8 cellular contexts compared by ENCODE assay signal in genomic region chr10:70115948-70116682, GRCh38. TPM values are rescaled to one million over a fixed set of nuclear protein-coding genes. Genes with fewer than 3 reads are reported as not detected.
DNase-seq lines count a peak whose midpoint lies in the region; ATAC-seq and TF ChIP-seq lines count a peak whose summit lies in the region.

No MANE protein-coding gene starts in this region.

- DNase-seq in LNCaP clone FGC (ENCODE audit: low read depth) (no peak), breast epithelium (ENCODE audit: low spot score in 2 of 2) (peak in 1 of 2 donors; percentile 35), left lung (no peak)
- peak; percentile 32 for DNase-seq in stimulated activated CD8-positive, alpha-beta memory T cell treated with anti-CD3 and anti-CD28 coated beads, Interleukin-15, amount 100 ng/mL, for 1 hour (ENCODE audit: low read depth)

- H3K27ac ChIP-seq in breast epithelium, result no peak overlapping the region
- H3K27ac ChIP-seq in left lung, result no peak overlapping the region

- no peak overlapping the region for H3K4me3 ChIP-seq in LNCaP clone FGC (ENCODE audit: low read depth, low read length)
- no peak overlapping the region for H3K4me3 ChIP-seq in WI38 (ENCODE audit: low read depth, low read length)
- H3K4me3 ChIP-seq in breast epithelium, result no peak overlapping the region
- no peak overlapping the region for H3K4me3 ChIP-seq in left lung

- no peaks in the 10 kb centered on the region for H3K4me1 ChIP-seq in breast epithelium
- no peaks in the 10 kb centered on the region for H3K4me1 ChIP-seq in left lung

- ATAC-seq in left lung (peak; percentile 85), GM18517 (IDR thresholded peaks at IDR 0.05; ENCODE audit: unreplicated experiment) (no peak), HG03045 (IDR thresholded peaks at IDR 0.05; ENCODE audit: unreplicated experiment) (no peak)

- intact Hi-C loops in breast epithelium (cut with DNase I; ENCODE audit: low total_unique reads), result no loop called here
- intact Hi-C loops in left lung (cut with DNase I), result no loop called here

- TF ChIP-seq CTCF in GM12874 (IDR thresholded peaks at IDR 0.05; ENCODE audit: insufficient read depth, low read depth, low read length) (peak; percentile 90), LNCaP clone FGC (IDR thresholded peaks at IDR 0.05; ENCODE audit: control insufficient read depth, extremely low read depth, insufficient read depth) (peak; percentile 84), WI38 (IDR thresholded peaks at IDR 0.05; ENCODE audit: low read depth, low read length) (peak; percentile 84), breast epithelium (IDR thresholded peaks at IDR 0.05) (peak; percentile 73 to 82 (median 76)), left lung (IDR thresholded peaks at IDR 0.05) (peak; percentile 80 to 83)

- H3K36me3 ChIP-seq in breast epithelium, result no peaks in the 10 kb centered on the region
- H3K36me3 ChIP-seq in left lung, result peaks cover 0 to 75% of the 10 kb centered on the region in 2 donors

- TF ChIP-seq POLR2A in breast epithelium (IDR thresholded peaks at IDR 0.05), result no peak

- no peaks in the 10 kb centered on the region for H3K9me3 ChIP-seq in breast epithelium
- no peaks in the 10 kb centered on the region for H3K9me3 ChIP-seq in left lung

- H3K27me3 ChIP-seq in breast epithelium (no peaks in the 10 kb centered on the region), left lung (no peaks in the 10 kb centered on the region)

RNA-seq across cellular contexts. Expression of gene AIFM2, which starts 16.5 kb away (rescaled TPM):
- 10 to 100 TPM; 14.3 to 42.1 (median 33.1) TPM for total RNA-seq in breast epithelium
- total RNA-seq in left lung, result 10 to 100 TPM; 16.1 to 17.5 TPM

RNA-seq across cellular contexts. Expression of gene TYSND1, which starts 30.4 kb away (rescaled TPM):
- total RNA-seq in breast epithelium (10 to 100 TPM; 12.5 to 19.9 (median 19.7) TPM), left lung (10 to 100 TPM; 11.3 to 14.5 TPM)

RNA-seq across cellular contexts. Expression of gene SAR1A, which starts 54.2 kb away (rescaled TPM):
- 10 to 100 TPM; 87.5 to 95.4 (median 95.4) TPM for total RNA-seq in breast epithelium
- 100 to 1,000 TPM; 165 to 219 TPM for total RNA-seq in left lung
